ENCODE assay signal across 1 cellular context in the genomic region with DNA sequence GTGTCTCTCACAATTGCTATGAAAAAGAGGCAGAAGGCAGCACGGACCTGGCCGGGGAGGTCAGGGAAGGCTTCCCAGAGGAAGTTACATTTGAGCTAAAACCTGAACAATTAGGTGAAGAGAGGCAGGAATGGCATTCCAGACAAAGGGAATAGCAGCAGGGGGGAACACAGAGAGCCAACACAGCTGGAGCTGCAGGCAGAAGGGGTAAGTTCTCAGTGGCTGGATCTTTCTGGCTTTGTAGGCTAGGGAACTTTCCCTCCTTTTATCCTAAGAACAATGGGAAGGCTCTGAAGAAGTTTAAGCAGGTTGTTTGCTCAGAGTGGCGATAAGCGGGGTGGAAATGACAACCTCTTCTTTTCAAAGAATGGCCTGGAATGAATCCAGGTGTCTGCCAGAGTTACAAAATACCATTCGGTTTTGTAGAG.
A peak's percentile ranks its signal among the peaks of the same experiment; 100 is the strongest.
TF ChIP-seq lines count a peak whose summit lies in the region.

No MANE protein-coding gene starts in this region.

TF ChIP-seq in H1, 55 proteins besides CTCF, POLR2A, EP300 and RAD21 (continued from another document):
- peak; percentile 80 for TF ChIP-seq MAX (IDR thresholded peaks at IDR 0.05)
- TF ChIP-seq NANOG (IDR thresholded peaks at IDR 0.05; ENCODE audit: insufficient read depth, low read depth, low read length, poor library complexity, severe bottlenecking): no peak
- peak in 1 of 2 experiments; percentile 67; a peak in 1 of 4 replicates for TF ChIP-seq SIN3A (conservative IDR thresholded peaks at IDR 0.05 in 1 of 2, IDR thresholded peaks at IDR 0.05 in 1 of 2; ENCODE audit: low read depth in 1 of 2, low read length in 2 of 2)
- TF ChIP-seq POU5F1 (IDR thresholded peaks at IDR 0.05; ENCODE audit: low read depth, low read length): no peak
- TF ChIP-seq, protein P1, sequence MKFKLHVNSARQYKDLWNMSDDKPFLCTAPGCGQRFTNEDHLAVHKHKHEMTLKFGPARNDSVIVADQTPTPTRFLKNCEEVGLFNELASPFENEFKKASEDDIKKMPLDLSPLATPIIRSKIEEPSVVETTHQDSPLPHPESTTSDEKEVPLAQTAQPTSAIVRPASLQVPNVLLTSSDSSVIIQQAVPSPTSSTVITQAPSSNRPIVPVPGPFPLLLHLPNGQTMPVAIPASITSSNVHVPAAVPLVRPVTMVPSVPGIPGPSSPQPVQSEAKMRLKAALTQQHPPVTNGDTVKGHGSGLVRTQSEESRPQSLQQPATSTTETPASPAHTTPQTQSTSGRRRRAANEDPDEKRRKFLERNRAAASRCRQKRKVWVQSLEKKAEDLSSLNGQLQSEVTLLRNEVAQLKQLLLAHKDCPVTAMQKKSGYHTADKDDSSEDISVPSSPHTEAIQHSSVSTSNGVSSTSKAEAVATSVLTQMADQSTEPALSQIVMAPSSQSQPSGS (IDR thresholded peaks at IDR 0.05; ENCODE audit: low read length): 0 out of 2 replicates have a peak, but pooled peaks have one; percentile 74
- no peak for TF ChIP-seq CBX8 (IDR thresholded peaks at IDR 0.05; ENCODE audit: borderline replicate concordance, low read depth, low read length)
- TF ChIP-seq CHD7 (IDR thresholded peaks at IDR 0.05; ENCODE audit: insufficient replicate concordance, low read length): peak; percentile 68
- TF ChIP-seq YY1 (IDR thresholded peaks at IDR 0.05; ENCODE audit: low read depth, low read length): no peak
- TF ChIP-seq JUND (IDR thresholded peaks at IDR 0.05; ENCODE audit: low read length): no peak
- TF ChIP-seq, protein P2, sequence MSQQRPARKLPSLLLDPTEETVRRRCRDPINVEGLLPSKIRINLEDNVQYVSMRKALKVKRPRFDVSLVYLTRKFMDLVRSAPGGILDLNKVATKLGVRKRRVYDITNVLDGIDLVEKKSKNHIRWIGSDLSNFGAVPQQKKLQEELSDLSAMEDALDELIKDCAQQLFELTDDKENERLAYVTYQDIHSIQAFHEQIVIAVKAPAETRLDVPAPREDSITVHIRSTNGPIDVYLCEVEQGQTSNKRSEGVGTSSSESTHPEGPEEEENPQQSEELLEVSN (IDR thresholded peaks at IDR 0.05): peak; percentile 96
- no peak for TF ChIP-seq KDM1A (IDR thresholded peaks at IDR 0.05; ENCODE audit: borderline replicate concordance, low read length)
- TF ChIP-seq TCF12 (IDR thresholded peaks at IDR 0.05; ENCODE audit: low read depth, low read length): peak; percentile 68; the same call in 1 of the 2 replicates
- TF ChIP-seq SIRT6 (IDR thresholded peaks at IDR 0.05; ENCODE audit: low read length): no peak
- peak in 1 of 2 experiments; percentile 61; a peak in 1 of 4 replicates for TF ChIP-seq HDAC2 (IDR thresholded peaks at IDR 0.05; ENCODE audit: borderline replicate concordance in 1 of 2, low read depth in 2 of 2, low read length in 2 of 2)
- TF ChIP-seq SP1 (IDR thresholded peaks at IDR 0.05; ENCODE audit: low read depth, low read length): no peak
- no peak for TF ChIP-seq PHF8 (conservative IDR thresholded peaks at IDR 0.05; ENCODE audit: low read depth, low read length)
